Comparison of ENCODE assay signal across 19 cellular contexts in the genomic region with DNA sequence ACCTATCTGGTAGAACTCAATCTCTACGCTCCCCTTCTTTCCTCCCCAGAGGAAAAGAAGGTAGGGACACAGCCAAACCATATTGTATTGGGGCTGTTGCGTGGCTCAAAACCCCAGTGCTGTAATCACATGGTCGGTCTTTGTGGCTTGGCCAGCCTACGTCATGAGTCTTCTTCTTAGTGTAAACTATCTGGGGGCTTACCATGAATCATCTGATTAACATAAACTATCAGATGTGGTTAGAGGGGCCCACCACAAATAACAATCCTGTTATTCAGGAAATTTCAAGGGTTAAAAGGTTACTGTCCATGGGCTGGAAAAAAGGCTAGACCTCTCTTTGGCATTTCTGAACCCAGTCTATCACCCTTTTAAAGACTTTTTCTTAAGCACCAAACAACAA. TPM values are rescaled to one million over a fixed set of nuclear protein-coding genes. Genes with fewer than 3 reads are reported as not detected.
DNase-seq lines count a peak whose midpoint lies in the region; ATAC-seq, FAIRE-seq and TF ChIP-seq lines count a peak whose summit lies in the region.
"Had no signal": no experiment of that assay in that cellular context is flagged by ENCODE, and none has a peak within 500 bp of the region (broad histone marks: within the 10 kb centered on the region; RNA-seq: fewer than 3 reads in every experiment).

No MANE protein-coding gene starts in this region.

- H3K4me1 ChIP-seq in astrocyte (ENCODE audit: insufficient read depth, low read length): peaks cover 19% of the 10 kb centered on the region
- H3K4me1 ChIP-seq: ascending aorta, tibial nerve had no signal

- H3K4me3 Mint-ChIP-seq in astrocyte (ENCODE audit: unreplicated experiment): no peak overlapping the region
- H3K4me3 Mint-ChIP-seq: activated CD4-positive, alpha-beta memory T cell treated with anti-CD3 and anti-CD28 coated beads, Interleukin-2, amount 10 ng/mL, durations not matched to agents 7 days and 5 days; dendritic cell treated with granulocyte-macrophage colony-stimulating factor and Interleukin-4, amounts not matched to agents 40 ng/mL and 50 ng/mL, for 4 days; H9 had no signal

- H3K9ac ChIP-seq in astrocyte (ENCODE audit: low read length): peak overlapping the region; percentile 24

- H4K20me1 ChIP-seq in astrocyte (ENCODE audit: insufficient read depth, low read length): no peaks in the 10 kb centered on the region

- H3K36me3 ChIP-seq in astrocyte (ENCODE audit: insufficient read depth, low read length): no peaks in the 10 kb centered on the region

- in situ Hi-C loops in G401 (cut with HindIII; ENCODE audit: low sequenced_read_pairs): no loop called here

- H3K9me3 Mint-ChIP-seq in astrocyte (ENCODE audit: unreplicated experiment): no peaks in the 10 kb centered on the region

- H3K9me3 ChIP-seq in astrocyte (ENCODE audit: insufficient read depth, low read depth, low read length): no peaks in the 10 kb centered on the region
- H3K9me3 ChIP-seq: ascending aorta had no signal

- H3K36me3 Mint-ChIP-seq in astrocyte (ENCODE audit: low read depth, unreplicated experiment): peaks cover 6% of the 10 kb centered on the region

- peak overlapping the region; percentile 62 for H3K27ac ChIP-seq in astrocyte (ENCODE audit: low read depth, low read length)
- H3K27ac ChIP-seq: ascending aorta, tibial nerve had no signal

- no peak for TF ChIP-seq CTCF in astrocyte (IDR thresholded peaks at IDR 0.05; ENCODE audit: insufficient read depth, low read depth, low read length)
- TF ChIP-seq CTCF in retinal pigment epithelial cell (conservative IDR thresholded peaks at IDR 0.05; ENCODE audit: low read depth, low read length): no peak

- no peaks in the 10 kb centered on the region for H3K79me2 ChIP-seq in astrocyte (ENCODE audit: insufficient read depth, low read length)

- no peaks in the 10 kb centered on the region for H3K27me3 ChIP-seq in astrocyte (ENCODE audit: insufficient read depth, low read length)
- H3K27me3 ChIP-seq: ascending aorta, tibial nerve had no signal

- H3K4me3 ChIP-seq in astrocyte (ENCODE audit: insufficient read depth, low read depth, low read length) (no peak overlapping the region), retinal pigment epithelial cell (ENCODE audit: low read length) (no peak overlapping the region)
- H3K4me3 ChIP-seq: ascending aorta, tibial nerve had no signal

- peak overlapping the region; percentile 68 for H3K27ac Mint-ChIP-seq in astrocyte (ENCODE audit: unreplicated experiment)
- H3K27ac Mint-ChIP-seq: activated CD4-positive, alpha-beta memory T cell treated with anti-CD3 and anti-CD28 coated beads, Interleukin-2, amount 10 ng/mL, durations not matched to agents 7 days and 5 days; dendritic cell treated with granulocyte-macrophage colony-stimulating factor and Interleukin-4, amounts not matched to agents 40 ng/mL and 50 ng/mL, for 4 days; H9 had no signal

- H3K27me3 Mint-ChIP-seq in astrocyte (ENCODE audit: low read depth, unreplicated experiment): no peaks in the 10 kb centered on the region
- H3K27me3 Mint-ChIP-seq: activated CD4-positive, alpha-beta memory T cell treated with anti-CD3 and anti-CD28 coated beads, Interleukin-2, amount 10 ng/mL, durations not matched to agents 7 days and 5 days; dendritic cell treated with granulocyte-macrophage colony-stimulating factor and Interleukin-4, amounts not matched to agents 40 ng/mL and 50 ng/mL, for 4 days had no signal

- peak overlapping the region; percentile 51 for H3K4me2 ChIP-seq in astrocyte (ENCODE audit: low read length)

- DNase-seq in astrocyte (ENCODE audit: low read depth) (peak; percentile 93), retinal pigment epithelial cell (ENCODE audit: low read depth) (peak; percentile 22), amniotic stem cell (lab: John Stamatoyannopoulos, UW) (no peak), G401 (ENCODE audit: low spot score) (no peak)
- DNase-seq in effector CD4-positive, alpha-beta T cell: no peak
- DNase-seq: activated CD4-positive, alpha-beta memory T cell treated with anti-CD3 and anti-CD28 coated beads, Interleukin-2, amount 10 ng/mL, durations not matched to agents 7 days and 5 days; activated effector memory CD4-positive, alpha-beta T cell treated with Interleukin-2 at 50 U/mL for 16 hours; DMS79; H9; Kasumi-1; kidney glomerular epithelial cell; NCI-H510A; PC-3 had no signal

- H3K4me1 Mint-ChIP-seq in astrocyte (ENCODE audit: low read depth, unreplicated experiment): peaks cover 17% of the 10 kb centered on the region
- H3K4me1 Mint-ChIP-seq: H9 had no signal

- no peak for FAIRE-seq in astrocyte (lab: Jason Lieb, UNC)

- H2AFZ ChIP-seq in astrocyte (ENCODE audit: low read depth, low read length): no peak overlapping the region

- ATAC-seq in GM18508 (IDR thresholded peaks at IDR 0.05; ENCODE audit: insufficient read depth, unreplicated experiment): peak; percentile 43
- ATAC-seq in HG02870 (IDR thresholded peaks at IDR 0.05; ENCODE audit: unreplicated experiment): peak; percentile 64
- no peak for ATAC-seq in HG03457 (IDR thresholded peaks at IDR 0.05; ENCODE audit: unreplicated experiment)
- ATAC-seq: PC-3 had no signal

RNA-seq across cellular contexts. Expression of gene GPR52, which starts 49.5 kb away (rescaled TPM):
- total RNA-seq in astrocyte: 0.55 and 1.1 TPM in 2 replicates
- total RNA-seq in G401 (2014; rRNA removed; shearing (Covaris generic)): not detected in 2 replicates

Comparison
In these comparisons a context has a peak if more than half of its experiments do, and no peak if none do; other contexts are left out.
1. DNase-seq: peak in astrocyte (single experiment) and retinal pigment epithelial cell (single experiment); none in amniotic stem cell (single experiment), effector CD4-positive, alpha-beta T cell (single experiment) and G401 (single experiment).